ENCODE assay signal across 13 cellular contexts in the genomic region with DNA sequence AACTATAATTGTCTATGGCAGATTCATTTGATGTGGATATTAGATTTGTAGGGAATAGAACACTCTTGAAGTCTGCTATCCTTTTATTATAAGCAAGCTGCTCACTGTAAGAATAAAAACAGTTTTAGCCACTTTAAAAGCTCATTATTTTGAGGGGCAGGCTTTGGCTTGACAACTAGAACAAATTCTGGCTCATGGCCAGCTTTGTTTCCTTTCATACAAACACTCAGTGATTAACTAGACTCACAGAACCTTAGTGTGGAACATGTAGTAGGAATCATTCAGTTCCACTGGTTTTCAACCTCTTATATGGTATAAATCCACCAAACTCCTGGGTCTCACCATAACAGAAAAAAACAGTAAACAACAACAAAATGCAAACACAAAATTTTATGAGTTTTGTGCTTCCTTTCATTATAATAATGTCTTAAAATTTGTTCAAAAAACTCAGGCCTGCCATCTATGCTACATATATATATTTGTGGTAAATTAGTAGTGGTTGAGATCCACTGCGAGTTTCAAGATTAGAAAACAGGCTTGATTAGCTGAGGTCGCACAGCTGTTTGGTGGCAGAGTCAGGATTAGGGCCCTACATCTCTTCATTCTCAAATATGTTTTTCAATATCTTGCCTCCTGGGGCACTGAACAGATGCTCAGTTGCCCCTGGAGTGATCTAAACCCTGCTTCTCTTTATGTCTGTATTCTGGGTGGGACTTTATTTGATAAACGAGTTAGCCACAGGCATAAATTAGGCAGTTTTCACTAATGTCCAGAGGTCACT. TPM values are rescaled to one million over a fixed set of nuclear protein-coding genes. Genes with fewer than 3 reads are reported as not detected.
A peak's percentile ranks its signal among the peaks of the same experiment; 100 is the strongest.
DNase-seq lines count a peak whose midpoint lies in the region; ATAC-seq and TF ChIP-seq lines count a peak whose summit lies in the region.
"Had no signal": no experiment of that assay in that cellular context is flagged by ENCODE, and none has a peak within 500 bp of the region (broad histone marks: within the 10 kb centered on the region; RNA-seq: fewer than 3 reads in every experiment).

No MANE protein-coding gene starts in this region.

- H3K27me3 Mint-ChIP-seq in Calu3 (ENCODE audit: unreplicated experiment) = no peaks in the 10 kb centered on the region
- H3K27me3 Mint-ChIP-seq: IgD-negative memory B cell had no signal

- TF ChIP-seq CTCF in Calu3 (IDR thresholded peaks at IDR 0.05; ENCODE audit: unreplicated experiment) = no peak

- no peaks in the 10 kb centered on the region for H3K9me3 Mint-ChIP-seq in Calu3 (ENCODE audit: low read depth, unreplicated experiment)
- H3K9me3 Mint-ChIP-seq: IgD-negative memory B cell had no signal

- peaks cover 24% of the 10 kb centered on the region for H3K4me1 ChIP-seq in SJCRH30
- H3K4me1 ChIP-seq: right atrium auricular region had no signal

- no peaks in the 10 kb centered on the region for H3K4me1 Mint-ChIP-seq in Calu3 (ENCODE audit: low read depth, unreplicated experiment)

- DNase-seq in Calu3 (peak; percentile 11), NCI-H1105 (lab: John Stamatoyannopoulos, UW) (peak; percentile 86), SJCRH30 (peak; percentile 49 to 79), left kidney (ENCODE audit: low read depth, low spot score) (peak; percentile 60), ureter (ENCODE audit: low spot score) (no peak), NK-92 (lab: John Stamatoyannopoulos, UW; ENCODE audit: unreplicated experiment) (no peak)
- DNase-seq: activated CD4-positive, alpha-beta T cell treated with anti-CD3 and anti-CD28 coated beads for 48 hours; C1 segment of cervical spinal cord had no signal

- BruUV-seq in Calu3 (replicated peaks; lab: Mats Ljungman, UMichigan) = no TSS peak

- H3K27ac Mint-ChIP-seq in Calu3 (ENCODE audit: unreplicated experiment) = no peak overlapping the region
- H3K27ac Mint-ChIP-seq: IgD-negative memory B cell had no signal

- ATAC-seq in GM21825 (IDR thresholded peaks at IDR 0.05; ENCODE audit: unreplicated experiment) (no peak), GM18498 (IDR thresholded peaks at IDR 0.05; ENCODE audit: unreplicated experiment) (no peak)

- peak overlapping the region; percentile 56 for H3K27ac ChIP-seq in SJCRH30
- H3K27ac ChIP-seq: esophagus muscularis mucosa, right atrium auricular region had no signal

- no peaks in the 10 kb centered on the region for H3K27me3 ChIP-seq in SJCRH30
- H3K27me3 ChIP-seq: esophagus muscularis mucosa, right atrium auricular region had no signal

- intact Hi-C loops in Calu3 (cut with micrococcal nuclease; ENCODE audit: unreplicated experiment) = no loop called here

- no peaks in the 10 kb centered on the region for H3K36me3 Mint-ChIP-seq in Calu3 (ENCODE audit: insufficient read depth, unreplicated experiment)

- CTCF ChIA-PET in Calu3 (lab: Charles Lee) = interaction anchor here (0.9 to 1.1 kb wide), 2 partner anchors 9 to 11 kb away, joined by 3 read pairs; no protein-coding TSS in a partner anchor

- H3K36me3 ChIP-seq in SJCRH30 = no peaks in the 10 kb centered on the region
- H3K36me3 ChIP-seq: esophagus muscularis mucosa, right atrium auricular region had no signal

- no peak overlapping the region for H3K4me3 ChIP-seq in SJCRH30
- H3K4me3 ChIP-seq: esophagus muscularis mucosa, right atrium auricular region had no signal

- H3K9me3 ChIP-seq in SJCRH30 (replicated peaks) = no peaks in the 10 kb centered on the region
- H3K9me3 ChIP-seq: esophagus muscularis mucosa, right atrium auricular region had no signal

- H3K4me3 Mint-ChIP-seq in Calu3 (ENCODE audit: low read depth, unreplicated experiment) = no peak overlapping the region
- H3K4me3 Mint-ChIP-seq: IgD-negative memory B cell had no signal

RNA-seq across cellular contexts. Expression of gene CEP120, which starts 27.6 kb away (rescaled TPM):
- total RNA-seq in Calu3 (2022) = 25.0 and 27.1 TPM in 2 replicates
- total RNA-seq in SJCRH30 (2014; rRNA removed; shearing (Covaris generic)) = 19.2 and 23.5 TPM in 2 replicates
- 29.4 TPM for total RNA-seq in ureter

Comparison
In these comparisons a context has a peak if more than half of its experiments do, and no peak if none do; other contexts are left out.
1. DNase-seq: peak in Calu3 (single experiment), NCI-H1105 (single experiment), SJCRH30 (2 of 2) and left kidney (single experiment); none in ureter (single experiment) and NK-92 (single experiment).